In genomic region chr17:80265205-80266068, GRCh38 we compare ENCODE assay signal across 11 cellular contexts. TPM values are rescaled to one million over a fixed set of nuclear protein-coding genes. Genes with fewer than 3 reads are reported as not detected.
DNase-seq lines count a peak whose midpoint lies in the region; ATAC-seq and TF ChIP-seq lines count a peak whose summit lies in the region.
"Had no signal": no experiment of that assay in that cellular context is flagged by ENCODE, and none has a peak within 500 bp of the region (broad histone marks: within the 10 kb centered on the region; RNA-seq: fewer than 3 reads in every experiment).

No MANE protein-coding gene starts in this region.

- H3K4me1 ChIP-seq in CD8-positive, alpha-beta memory T cell (ENCODE audit: insufficient read depth, low read length): peaks cover 72% of the 10 kb centered on the region

- intact Hi-C loops in activated naive CD4-positive, alpha-beta T cell treated with anti-CD3 and anti-CD28 coated beads for 36 hours (cut with micrococcal nuclease): loop anchor here (10.0 kb wide), 1 partner anchor 499 kb away; no protein-coding TSS in a partner anchor

- H3K27me3 ChIP-seq in CD8-positive, alpha-beta memory T cell (ENCODE audit: insufficient read depth, low read length, poor library complexity, severe bottlenecking): no peaks in the 10 kb centered on the region

- no peak for TF ChIP-seq CTCF in chondrocyte (IDR thresholded peaks at IDR 0.05)

- no peaks in the 10 kb centered on the region for H3K9me3 Mint-ChIP-seq in CD8-positive, alpha-beta memory T cell
- H3K9me3 Mint-ChIP-seq in activated naive CD4-positive, alpha-beta T cell treated with anti-CD3 and anti-CD28 coated beads for 36 hours: no peaks in the 10 kb centered on the region
- no peaks in the 10 kb centered on the region for H3K9me3 Mint-ChIP-seq in chondrocyte (ENCODE audit: low read depth)

- POLR2A ChIA-PET in CD8-positive, alpha-beta memory T cell (lab: Charles Lee): interaction anchor here (0.6 to 2.6 kb wide), 8 partner anchors 10 to 183 kb away, joined by 3 to 12 read pairs (median 5); no protein-coding TSS in a partner anchor

- peak overlapping the region; percentile 40 for H3K27ac ChIP-seq in CD8-positive, alpha-beta memory T cell (ENCODE audit: low read depth, low read length)

- peak overlapping the region; percentile 93 to 100 (median 96) for H3K4me3 Mint-ChIP-seq in CD8-positive, alpha-beta memory T cell
- H3K4me3 Mint-ChIP-seq in activated naive CD4-positive, alpha-beta T cell treated with anti-CD3 and anti-CD28 coated beads for 36 hours: peak overlapping the region; percentile 96
- no peak overlapping the region for H3K4me3 Mint-ChIP-seq in chondrocyte (ENCODE audit: unreplicated experiment)

- CTCF ChIA-PET in CD8-positive, alpha-beta memory T cell (lab: Charles Lee): interaction anchor here (0.8 to 2.8 kb wide), 7 partner anchors 10 to 164 kb away, joined by 3 to 13 read pairs (median 4); partner anchors contain the start of gene GAA
- CTCF ChIA-PET in activated naive CD4-positive, alpha-beta T cell treated with anti-CD3 and anti-CD28 coated beads for 36 hours (lab: Charles Lee): interaction anchor here (0.7 to 1.3 kb wide), 2 partner anchors 62 to 68 kb away, joined by 3 to 4 read pairs; no protein-coding TSS in a partner anchor

- H3K9me3 ChIP-seq in CD8-positive, alpha-beta memory T cell (ENCODE audit: low read length): no peaks in the 10 kb centered on the region

- peak; percentile 62 to 89 (median 66) for DNase-seq in CD8-positive, alpha-beta memory T cell
- DNase-seq in T-helper 1 cell: peak in 4 of 5 donors; percentile 37 to 92 (median 40)
- peak; percentile 84 for DNase-seq in activated naive CD4-positive, alpha-beta T cell treated with anti-CD3 and anti-CD28 coated beads for 36 hours
- DNase-seq in stimulated activated CD4-positive, alpha-beta T cell treated with anti-CD3 and anti-CD28 coated beads, Interleukin-12 subunit alpha, Interleukin-12 subunit beta, amount 100 ng/mL, for 24 hours (ENCODE audit: low read depth in 2 of 2): peak; percentile 56 to 62
- DNase-seq in chondrocyte (ENCODE audit: low spot score): no peak
- DNase-seq in NCI-H69 (lab: John Stamatoyannopoulos, UW): no peak
- DNase-seq in HUDEP-2 (lab: John Stamatoyannopoulos, UW; ENCODE audit: unreplicated experiment in 76 of 76): no peak
- DNase-seq: COR-L47, NCI-H146 had no signal

- H3K36me3 Mint-ChIP-seq in CD8-positive, alpha-beta memory T cell: peaks cover 9 to 30% (median 9%) of the 10 kb centered on the region in 3 donors
- H3K36me3 Mint-ChIP-seq in activated naive CD4-positive, alpha-beta T cell treated with anti-CD3 and anti-CD28 coated beads for 36 hours (ENCODE audit: low read depth): peaks cover 42% of the 10 kb centered on the region
- peaks cover 10% of the 10 kb centered on the region for H3K36me3 Mint-ChIP-seq in chondrocyte (ENCODE audit: low read depth)

- peak overlapping the region; percentile 98 for H3K4me3 ChIP-seq in CD8-positive, alpha-beta memory T cell (ENCODE audit: low read length)
- H3K4me3 ChIP-seq: smooth muscle cell had no signal

- no peak for ATAC-seq in GM19023 (IDR thresholded peaks at IDR 0.05; ENCODE audit: unreplicated experiment)

- H3K27me3 Mint-ChIP-seq in CD8-positive, alpha-beta memory T cell: peaks cover 0 to 3% of the 10 kb centered on the region in 2 donors
- H3K27me3 Mint-ChIP-seq in activated naive CD4-positive, alpha-beta T cell treated with anti-CD3 and anti-CD28 coated beads for 36 hours (ENCODE audit: low read depth): no peaks in the 10 kb centered on the region
- H3K27me3 Mint-ChIP-seq in chondrocyte (ENCODE audit: low read depth): no peaks in the 10 kb centered on the region

- H3K4me1 Mint-ChIP-seq in CD8-positive, alpha-beta memory T cell: peaks cover 40 to 45% (median 42%) of the 10 kb centered on the region in 3 donors
- H3K4me1 Mint-ChIP-seq in activated naive CD4-positive, alpha-beta T cell treated with anti-CD3 and anti-CD28 coated beads for 36 hours (ENCODE audit: low read depth): peaks cover 51% of the 10 kb centered on the region
- H3K4me1 Mint-ChIP-seq in chondrocyte (ENCODE audit: low read depth): peaks cover 20% of the 10 kb centered on the region

- H3K36me3 ChIP-seq in CD8-positive, alpha-beta memory T cell (ENCODE audit: insufficient read depth, low read length): peaks cover 26% of the 10 kb centered on the region

- peak overlapping the region; percentile 79 to 96 (median 90) for H3K27ac Mint-ChIP-seq in CD8-positive, alpha-beta memory T cell
- peak overlapping the region; percentile 92 for H3K27ac Mint-ChIP-seq in activated naive CD4-positive, alpha-beta T cell treated with anti-CD3 and anti-CD28 coated beads for 36 hours
- H3K27ac Mint-ChIP-seq in chondrocyte (ENCODE audit: unreplicated experiment): no peak overlapping the region

RNA-seq across cellular contexts. Expression of gene RNF213, which starts 4.8 kb away (rescaled TPM):
- total RNA-seq in CD8-positive, alpha-beta memory T cell: 100 to 1,000 TPM; 184 to 185 TPM
- polyA plus RNA-seq in CD8-positive, alpha-beta memory T cell: 75.7 TPM
- 100 to 1,000 TPM; 234 to 250 TPM for total RNA-seq in activated naive CD4-positive, alpha-beta T cell treated with anti-CD3 and anti-CD28 coated beads for 36 hours
- total RNA-seq in chondrocyte: 72.5 to 104 TPM (median 73.2 TPM) in 3 replicates

RNA-seq across cellular contexts. Expression of gene SLC26A11, which starts 45.2 kb away (rescaled TPM):
- total RNA-seq in CD8-positive, alpha-beta memory T cell: 10 to 100 TPM; 18.1 to 19.6 TPM
- 7.0 TPM for polyA plus RNA-seq in CD8-positive, alpha-beta memory T cell
- total RNA-seq in activated naive CD4-positive, alpha-beta T cell treated with anti-CD3 and anti-CD28 coated beads for 36 hours: 1 to 10 TPM; 4.0 to 5.4 TPM
- 16.2 to 19.0 TPM (median 16.2 TPM) in 3 replicates for total RNA-seq in chondrocyte

RNA-seq across cellular contexts. Expression of gene SGSH, which starts 45.3 kb away (rescaled TPM):
- 10 to 100 TPM; 23.2 to 27.2 TPM for total RNA-seq in CD8-positive, alpha-beta memory T cell
- polyA plus RNA-seq in CD8-positive, alpha-beta memory T cell: 46.7 TPM
- 10 to 100 TPM; 30.3 to 32.1 TPM for total RNA-seq in activated naive CD4-positive, alpha-beta T cell treated with anti-CD3 and anti-CD28 coated beads for 36 hours
- total RNA-seq in chondrocyte: 42.6 to 45.4 TPM (median 44.7 TPM) in 3 replicates

Comparison
In these comparisons a context has a peak if more than half of its experiments do, and no peak if none do; other contexts are left out.
1. DNase-seq: peak in CD8-positive, alpha-beta memory T cell (5 of 5), T-helper 1 cell (4 of 5), activated naive CD4-positive, alpha-beta T cell treated with anti-CD3 and anti-CD28 coated beads for 36 hours (single experiment) and stimulated activated CD4-positive, alpha-beta T cell treated with anti-CD3 and anti-CD28 coated beads, Interleukin-12 subunit alpha, Interleukin-12 subunit beta, amount 100 ng/mL, for 24 hours (2 of 2); none in chondrocyte (single experiment), NCI-H69 (single experiment) and HUDEP-2 (0 of 76).